In the genomic region with DNA sequence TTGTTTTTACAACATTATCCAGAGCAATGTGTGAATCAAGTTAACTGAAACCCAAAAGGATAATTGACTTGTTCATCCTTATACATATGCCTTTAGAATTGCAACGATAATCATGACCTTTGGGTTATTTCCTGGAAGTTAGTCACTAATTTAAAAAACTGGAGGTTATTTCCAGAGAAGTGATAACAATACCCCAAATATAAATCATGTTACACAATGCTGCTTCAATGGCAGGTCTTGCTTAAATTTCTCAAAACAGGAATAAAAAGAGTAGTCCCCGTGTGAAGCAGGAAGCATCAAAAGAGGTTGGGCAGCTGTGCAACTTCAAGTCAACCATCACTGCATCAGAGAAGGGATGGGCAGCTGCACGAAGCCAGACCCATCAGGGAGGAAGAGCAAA, we compare ENCODE assay signal across 26 cellular contexts.
"Had no signal": no experiment of that assay in that cellular context is flagged by ENCODE, and none has a peak within 500 bp of the region (broad histone marks: within the 10 kb centered on the region; RNA-seq: fewer than 3 reads in every experiment).

No MANE protein-coding gene starts in this region.

- H3K4me3 ChIP-seq: coronary artery, dorsolateral prefrontal cortex, esophagus muscularis mucosa, gastrocnemius medialis, lower lobe of right lung, neural progenitor cell, prostate gland, right atrium auricular region, smooth muscle cell, suprapubic skin, transverse colon, upper lobe of right lung, uterus had no signal

- DNase-seq: dorsolateral prefrontal cortex; effector CD4-positive, alpha-beta T cell; foreskin fibroblast; gastrocnemius medialis; head of caudate nucleus; left ventricle myocardium superior; lower lobe of right lung; mesendoderm; midbrain; naive thymus-derived CD4-positive, alpha-beta T cell; stimulated activated CD4-positive, alpha-beta T cell treated with anti-CD3 and anti-CD28 coated beads, Interleukin-12 subunit alpha, Interleukin-12 subunit beta, amount 100 ng/mL, for 4 hours; stimulated activated CD4-positive, alpha-beta T cell treated with anti-CD3 and anti-CD28 coated beads, Interleukin-1b, Interleukin-23, amount 100 ng/mL, for 48 hours; stimulated activated CD4-positive, alpha-beta T cell treated with anti-CD3 and anti-CD28 coated beads, Interleukin-4, amount 100 ng/mL, for 1 hour; stimulated activated CD8-positive, alpha-beta memory T cell treated with anti-CD3 and anti-CD28 coated beads, Interleukin-4, amount 100 ng/mL, for 48 hours; stimulated activated naive CD4-positive, alpha-beta T cell; stimulated activated naive CD8-positive, alpha-beta T cell treated with anti-CD3 and anti-CD28 coated beads, Interleukin-15, amount 100 ng/mL, for 72 hours; transverse colon; upper lobe of right lung; uterus had no signal
